14 cellular contexts compared by ENCODE assay signal in the genomic region with DNA sequence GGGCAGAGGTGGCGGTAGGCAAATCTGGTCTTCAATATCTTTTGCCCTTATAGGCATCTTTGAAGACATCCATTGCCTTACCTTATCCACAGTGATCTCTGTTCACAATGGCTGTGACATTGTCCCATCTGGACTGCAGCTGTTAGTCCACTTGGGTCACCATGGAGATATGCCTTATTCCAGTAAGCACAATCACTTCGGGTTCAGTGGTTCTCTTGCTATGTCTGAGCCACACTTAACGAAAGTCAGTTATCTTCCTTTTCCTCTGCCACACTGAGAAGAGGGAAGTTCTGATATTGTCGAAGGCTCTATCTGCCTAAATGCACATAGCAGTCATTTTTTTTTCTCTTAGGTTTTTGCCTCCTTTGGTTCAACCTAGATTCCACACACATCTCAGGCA.
"Had no signal": no experiment of that assay in that cellular context is flagged by ENCODE, and none has a peak within 500 bp of the region (broad histone marks: within the 10 kb centered on the region; RNA-seq: fewer than 3 reads in every experiment).

No MANE protein-coding gene starts in this region.

- H3K9me3 ChIP-seq: right atrium auricular region had no signal

- H3K27ac ChIP-seq: epithelial cell of prostate, right atrium auricular region, VCaP had no signal

- H3K27me3 Mint-ChIP-seq: effector memory CD8-positive, alpha-beta T cell had no signal

- H3K9me3 Mint-ChIP-seq: effector memory CD8-positive, alpha-beta T cell; nephron had no signal

- H3K27ac Mint-ChIP-seq: effector memory CD8-positive, alpha-beta T cell; nephron had no signal

- H3K4me3 Mint-ChIP-seq: effector memory CD8-positive, alpha-beta T cell; nephron had no signal

- H3K4me1 Mint-ChIP-seq: nephron had no signal

- DNase-seq: activated CD4-positive, alpha-beta T cell treated with anti-CD3 and anti-CD28 coated beads, Interleukin-2, amount 50 U/mL, for 48 hours; activated effector memory CD4-positive, alpha-beta T cell treated with Interleukin-2 at 50 U/mL for 16 hours; activated naive CD4-positive, alpha-beta T cell treated with anti-CD3 and anti-CD28 coated beads, Interleukin-2, amount 50 U/mL, for 16 hours; dermis blood vessel endothelial cell; effector memory CD8-positive, alpha-beta T cell; foreskin melanocyte; mesendoderm; occipital lobe; stimulated activated naive CD8-positive, alpha-beta T cell treated with anti-CD3 and anti-CD28 coated beads, Interleukin-15, Interleukin-2, amounts not matched to agents 100 U/mL and 50 U/mL, for 24 hours; trophoblast cell had no signal

- H3K4me3 ChIP-seq: right atrium auricular region had no signal

- H3K27me3 ChIP-seq: right atrium auricular region had no signal

- ATAC-seq: effector memory CD8-positive, alpha-beta T cell; stimulated activated naive CD8-positive, alpha-beta T cell treated with anti-CD3 and anti-CD28 coated beads, Interleukin-15, Interleukin-2, amounts not matched to agents 100 U/mL and 50 U/mL, for 24 hours had no signal

- H3K4me1 ChIP-seq: right atrium auricular region had no signal

- H3K36me3 ChIP-seq: right atrium auricular region had no signal
